Comparison of ENCODE assay signal across 25 cellular contexts in genomic region chr17:48463531-48463930, GRCh38. TPM values are rescaled to one million over a fixed set of nuclear protein-coding genes. Genes with fewer than 3 reads are reported as not detected.
"Had no signal": no experiment of that assay in that cellular context is flagged by ENCODE, and none has a peak within 500 bp of the region (broad histone marks: within the 10 kb centered on the region; RNA-seq: fewer than 3 reads in every experiment).

No MANE protein-coding gene starts in this region.

- H3K36me3 ChIP-seq: esophagus muscularis mucosa, spleen, tibial artery, upper lobe of left lung, uterus had no signal

- H3K79me2 ChIP-seq: hepatocyte had no signal

- DNase-seq: effector memory CD8-positive, alpha-beta T cell; foreskin melanocyte; head of caudate nucleus; left colon; mammary epithelial cell; natural killer cell; posterior cingulate gyrus; spleen; stimulated activated CD4-positive, alpha-beta T cell treated with anti-CD3 and anti-CD28 coated beads, Interleukin-15, amount 100 ng/mL, for 24 hours; stimulated activated CD4-positive, alpha-beta T cell treated with anti-CD3 and anti-CD28 coated beads, Interleukin-1b, Interleukin-23, amount 100 ng/mL, for 48 hours; stimulated activated CD4-positive, alpha-beta T cell treated with anti-CD3 and anti-CD28 coated beads, Interleukin-4, amount 100 ng/mL, for 24 hours; tibial artery; upper lobe of left lung; uterus had no signal

- H3K27ac ChIP-seq: epithelial cell of prostate, esophagus muscularis mucosa, hepatocyte, spleen, tibial artery, upper lobe of left lung, uterus had no signal

- H3K36me3 Mint-ChIP-seq: natural killer cell; stimulated activated memory B cell treated with anti-CD40 and anti-IgM and Interleukin-4, amounts not matched to agents 10 μg/mL and 1 μg/mL and 100 μg/mL, for 72 hours had no signal

- H3K4me3 ChIP-seq: esophagus muscularis mucosa, hepatocyte, spleen, tibial artery, upper lobe of left lung, uterus had no signal

- H3K27me3 Mint-ChIP-seq: effector memory CD8-positive, alpha-beta T cell had no signal

- H3K4me2 ChIP-seq: hepatocyte had no signal

- H3K4me1 Mint-ChIP-seq: neural crest cell; stimulated activated memory B cell treated with anti-CD40 and anti-IgM and Interleukin-4, amounts not matched to agents 10 μg/mL and 1 μg/mL and 100 μg/mL, for 72 hours had no signal

- H2AFZ ChIP-seq: hepatocyte had no signal

- H3K4me1 ChIP-seq: esophagus muscularis mucosa, spleen, tibial artery, upper lobe of left lung, uterus had no signal

- H3K9me3 ChIP-seq: esophagus muscularis mucosa, spleen, tibial artery, upper lobe of left lung, uterus had no signal

- H3K4me3 Mint-ChIP-seq: dendritic cell treated with granulocyte-macrophage colony-stimulating factor and Interleukin-4, amounts not matched to agents 40 ng/mL and 50 ng/mL, for 4 days; effector memory CD8-positive, alpha-beta T cell; natural killer cell; neural crest cell; stimulated activated memory B cell treated with anti-CD40 and anti-IgM and Interleukin-4, amounts not matched to agents 10 μg/mL and 1 μg/mL and 100 μg/mL, for 72 hours; stimulated activated naive CD8-positive, alpha-beta T cell treated with anti-CD3 and anti-CD28 coated beads, Interleukin-15, Interleukin-2, amounts not matched to agents 100 ng/mL and 50 ng/mL, for 24 hours had no signal

- H3K27ac Mint-ChIP-seq: dendritic cell treated with granulocyte-macrophage colony-stimulating factor and Interleukin-4, amounts not matched to agents 40 ng/mL and 50 ng/mL, for 4 days; effector memory CD8-positive, alpha-beta T cell; stimulated activated memory B cell treated with anti-CD40 and anti-IgM and Interleukin-4, amounts not matched to agents 10 μg/mL and 1 μg/mL and 100 μg/mL, for 72 hours; stimulated activated naive CD8-positive, alpha-beta T cell treated with anti-CD3 and anti-CD28 coated beads, Interleukin-15, Interleukin-2, amounts not matched to agents 100 ng/mL and 50 ng/mL, for 24 hours had no signal

- ATAC-seq: effector memory CD8-positive, alpha-beta T cell; left colon; natural killer cell; sciatic nerve; stimulated activated memory B cell treated with anti-CD40 and anti-IgM and Interleukin-4, amounts not matched to agents 10 μg/mL and 1 μg/mL and 100 μg/mL, for 72 hours had no signal

- H3K9me3 Mint-ChIP-seq: dendritic cell treated with granulocyte-macrophage colony-stimulating factor and Interleukin-4, amounts not matched to agents 40 ng/mL and 50 ng/mL, for 4 days; effector memory CD8-positive, alpha-beta T cell; natural killer cell; neural crest cell; stimulated activated memory B cell treated with anti-CD40 and anti-IgM and Interleukin-4, amounts not matched to agents 10 μg/mL and 1 μg/mL and 100 μg/mL, for 72 hours; stimulated activated naive CD8-positive, alpha-beta T cell treated with anti-CD3 and anti-CD28 coated beads, Interleukin-15, Interleukin-2, amounts not matched to agents 100 ng/mL and 50 ng/mL, for 24 hours had no signal

RNA-seq across cellular contexts. Expression of gene SKAP1, which starts 33.5 kb away (rescaled TPM):
- total RNA-seq: mammary epithelial cell, myocyte, osteocyte, pulmonary artery endothelial cell had no signal
